In the genomic region with DNA sequence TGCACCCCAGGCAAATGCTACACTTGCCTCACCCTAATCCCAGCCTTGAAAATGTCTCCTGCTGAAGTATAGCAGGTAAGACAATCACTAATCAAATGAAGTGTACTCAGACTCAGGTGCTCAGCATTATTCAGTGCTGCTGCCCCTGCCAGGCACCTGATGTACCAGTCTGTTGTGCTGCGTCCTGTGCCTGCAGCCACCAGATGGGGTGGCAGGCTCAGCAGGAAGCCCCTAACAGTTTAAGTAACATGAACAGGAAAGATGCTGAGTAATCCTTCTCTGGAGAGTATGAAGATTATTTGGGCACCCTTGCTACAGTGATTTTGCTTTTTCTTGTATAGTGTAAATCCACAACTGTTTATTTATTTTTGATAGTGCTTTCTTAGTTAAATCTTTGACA, we compare ENCODE assay signal across 14 cellular contexts.
DNase-seq lines count a peak whose midpoint lies in the region; ATAC-seq, FAIRE-seq and TF ChIP-seq lines count a peak whose summit lies in the region.
"Had no signal": no experiment of that assay in that cellular context is flagged by ENCODE, and none has a peak within 500 bp of the region (broad histone marks: within the 10 kb centered on the region; RNA-seq: fewer than 3 reads in every experiment).

No MANE protein-coding gene starts in this region.

- no peaks in the 10 kb centered on the region for H3K4me1 Mint-ChIP-seq in CD8-positive, alpha-beta T cell (ENCODE audit: low read depth)
- H3K4me1 Mint-ChIP-seq: CD8-positive, alpha-beta memory T cell had no signal

- CTCF ChIA-PET in CD8-positive, alpha-beta T cell (lab: Charles Lee), result no interaction called here

- H3K27me3 ChIP-seq in CD8-positive, alpha-beta T cell (ENCODE audit: insufficient read depth, low read length), result no peaks in the 10 kb centered on the region
- H3K27me3 ChIP-seq: suprapubic skin had no signal

- in situ Hi-C loops in GM13977 (cut with MboI; ENCODE audit: low pct_unique_long_range_greater_than_20kb, low sequenced_read_pairs, unreplicated experiment), result no loop called here

- DNase-seq in D721Med (ENCODE audit: insufficient read length, low spot score) (no peak), GM13977 (ENCODE audit: low spot score) (no peak), NCI-H524 treated with DMSO at 0.1 percent for 48 hours (lab: John Stamatoyannopoulos, UW) (peak; percentile 15), fibroblast of mammary gland (ENCODE audit: low read depth) (no peak), cerebellar cortex (ENCODE audit: low spot score) (no peak)
- no peak for DNase-seq in CD8-positive, alpha-beta T cell
- DNase-seq: CD8-positive, alpha-beta memory T cell; hypothalamus; T-helper 1 cell had no signal

- peaks cover 5% of the 10 kb centered on the region for H3K9me3 Mint-ChIP-seq in CD8-positive, alpha-beta T cell

- ATAC-seq in HG03095 (IDR thresholded peaks at IDR 0.05; ENCODE audit: unreplicated experiment) (no peak), HG03159 (IDR thresholded peaks at IDR 0.05; ENCODE audit: unreplicated experiment) (no peak)
- ATAC-seq in CD8-positive, alpha-beta T cell, result no peak

- H3K27ac Mint-ChIP-seq in CD8-positive, alpha-beta T cell, result no peak overlapping the region
- H3K27ac Mint-ChIP-seq: CD8-positive, alpha-beta memory T cell; mesothelial cell of epicardium had no signal

- no peaks in the 10 kb centered on the region for H3K36me3 ChIP-seq in CD8-positive, alpha-beta T cell (ENCODE audit: insufficient read depth, low read length)
- H3K36me3 ChIP-seq: suprapubic skin had no signal

- intact Hi-C loops in CD8-positive, alpha-beta T cell (cut with DNase I, micrococcal nuclease), result no loop called here

- H3K4me3 Mint-ChIP-seq in CD8-positive, alpha-beta T cell, result no peak overlapping the region
- H3K4me3 Mint-ChIP-seq: CD8-positive, alpha-beta memory T cell; mesothelial cell of epicardium had no signal

- no peaks in the 10 kb centered on the region for H3K9me3 ChIP-seq in CD8-positive, alpha-beta T cell (ENCODE audit: low read length)

- no peak overlapping the region for H3K4me3 ChIP-seq in fibroblast of mammary gland (ENCODE audit: control insufficient read depth, low read depth, low read length)
- no peak overlapping the region for H3K4me3 ChIP-seq in CD8-positive, alpha-beta T cell (ENCODE audit: low read depth, low read length)
- H3K4me3 ChIP-seq: suprapubic skin had no signal

- H3K27ac ChIP-seq in CD8-positive, alpha-beta T cell (ENCODE audit: low read depth, low read length), result no peak overlapping the region
- H3K27ac ChIP-seq: suprapubic skin had no signal

- no peaks in the 10 kb centered on the region for H3K36me3 Mint-ChIP-seq in CD8-positive, alpha-beta T cell

- no peaks in the 10 kb centered on the region for H3K27me3 Mint-ChIP-seq in CD8-positive, alpha-beta T cell (ENCODE audit: low read depth)
- H3K27me3 Mint-ChIP-seq: CD8-positive, alpha-beta memory T cell had no signal

- H3K4me1 ChIP-seq in CD8-positive, alpha-beta T cell (ENCODE audit: insufficient read depth, low read length), result no peaks in the 10 kb centered on the region
- H3K4me1 ChIP-seq: suprapubic skin had no signal

- FAIRE-seq in D721Med (lab: Jason Lieb, UNC), result no peak
- FAIRE-seq: HTR-8/SVneo had no signal

- POLR2A ChIA-PET in CD8-positive, alpha-beta T cell (lab: Charles Lee), result interaction anchor here (0.7 kb wide), 1 partner anchor 438 kb away, joined by 5 read pairs; no protein-coding TSS in a partner anchor

- TF ChIP-seq CTCF in D721Med (IDR thresholded peaks at IDR 0.05; ENCODE audit: insufficient read depth, missing control alignments) (peak; percentile 10), GM13977 (IDR thresholded peaks at IDR 0.05; ENCODE audit: extremely low read depth, insufficient read depth, missing control alignments) (peak; percentile 21), fibroblast of mammary gland (conservative IDR thresholded peaks at IDR 0.05; ENCODE audit: control insufficient read depth, insufficient read depth, low read depth, low read length) (peak; percentile 13)
- TF ChIP-seq CTCF in CD8-positive, alpha-beta T cell (IDR thresholded peaks at IDR 0.05), result no peak
